14 cellular contexts compared by ENCODE assay signal in the genomic region with DNA sequence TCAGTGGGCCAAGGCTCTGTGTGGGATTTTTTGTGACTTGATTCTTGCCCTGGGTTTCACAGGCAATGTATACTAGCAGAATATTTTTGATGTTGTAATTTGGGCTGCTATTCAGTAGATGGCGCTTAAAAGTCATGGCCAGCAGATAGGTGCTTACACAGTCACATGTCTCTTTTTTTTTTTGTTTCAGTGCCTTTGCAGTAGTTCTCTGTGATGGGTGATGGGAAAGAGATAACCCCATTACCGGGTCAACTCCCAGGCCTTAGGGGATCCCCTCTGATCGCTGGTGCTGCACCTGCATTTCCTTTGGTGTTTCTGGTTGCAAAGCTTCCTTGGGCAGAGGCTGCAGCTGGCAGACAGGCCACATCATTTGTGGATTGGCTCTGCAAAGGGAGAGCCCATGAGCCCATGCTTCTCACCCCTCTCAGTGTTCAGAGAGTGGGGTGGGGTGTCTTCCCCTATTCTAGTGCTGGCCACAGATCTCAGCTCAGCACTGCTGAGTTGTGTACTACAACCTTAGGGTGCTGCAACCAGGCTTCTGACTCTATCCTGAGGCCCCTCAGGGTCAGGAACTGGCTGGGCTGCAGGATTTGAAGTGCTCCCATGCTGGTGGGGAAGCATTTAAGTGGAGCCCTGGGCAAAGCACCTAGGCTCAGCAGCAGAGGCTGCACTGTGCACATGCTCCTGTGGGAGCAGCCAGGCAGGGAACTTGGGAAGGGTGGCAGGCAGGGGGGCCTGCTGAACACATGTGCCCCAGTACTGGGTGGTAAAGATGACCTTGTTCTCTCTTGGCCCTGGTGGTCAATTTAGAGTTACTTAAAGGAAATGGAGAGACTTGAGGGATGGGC.
A peak's percentile ranks its signal among the peaks of the same experiment; 100 is the strongest.
DNase-seq lines count a peak whose midpoint lies in the region; ATAC-seq, FAIRE-seq and TF ChIP-seq lines count a peak whose summit lies in the region.
"Had no signal": no experiment of that assay in that cellular context is flagged by ENCODE, and none has a peak within 500 bp of the region (broad histone marks: within the 10 kb centered on the region; RNA-seq: fewer than 3 reads in every experiment).

No MANE protein-coding gene starts in this region.

- H3K36me3 Mint-ChIP-seq in naive thymus-derived CD8-positive, alpha-beta T cell = peaks cover 0 to 7% (median 0%) of the 10 kb centered on the region in 3 donors

- no peak overlapping the region for H3K9ac ChIP-seq in PC-3 (ENCODE audit: low read length)

- no peaks in the 10 kb centered on the region for H3K9me2 ChIP-seq in PC-3 (replicated peaks; ENCODE audit: low read length)

- WGBS in body of pancreas, 2 donors = 85% methylated on average over 3 of the region's 3 CpGs; no CpG with 5 or more reads in 1 of the 2 donors

- H3K27ac Mint-ChIP-seq in naive thymus-derived CD8-positive, alpha-beta T cell = no peak overlapping the region

- H3K4me2 ChIP-seq in PC-3 (ENCODE audit: low read length) = no peak overlapping the region

- H3K9me3 Mint-ChIP-seq in naive thymus-derived CD8-positive, alpha-beta T cell = peaks cover 1 to 26% (median 16%) of the 10 kb centered on the region in 9 donors

- no peak overlapping the region for H3K27ac ChIP-seq in PC-3 (ENCODE audit: low read length)
- no peak overlapping the region for H3K27ac ChIP-seq in body of pancreas
- H3K27ac ChIP-seq: right atrium auricular region had no signal

- no TSS peak for BruUV-seq in PC-3 (replicated peaks; lab: Mats Ljungman, UMichigan)

- POLR2A ChIA-PET in PC-3 (lab: Charles Lee; ENCODE audit: unreplicated experiment) = no interaction called here
- POLR2A ChIA-PET in naive thymus-derived CD8-positive, alpha-beta T cell (lab: Charles Lee) = no interaction called here

- H2AFZ ChIP-seq in PC-3 (ENCODE audit: low read length) = no peak overlapping the region

- CTCF ChIA-PET in PC-3 (lab: Charles Lee) = interaction anchor here (0.6 kb wide), 1 partner anchor 1033 kb away, joined by 3 read pairs; no protein-coding TSS in a partner anchor

- H3K4me1 Mint-ChIP-seq in naive thymus-derived CD8-positive, alpha-beta T cell = no peaks in the 10 kb centered on the region

- no peaks in the 10 kb centered on the region for H3K4me1 ChIP-seq in PC-3 (ENCODE audit: insufficient read depth, low read length)
- H3K4me1 ChIP-seq in body of pancreas = no peaks in the 10 kb centered on the region
- H3K4me1 ChIP-seq: Caco-2, right atrium auricular region had no signal

- H3K4me3 ChIP-seq in PC-3 (ENCODE audit: low read length) (no peak overlapping the region), body of pancreas (no peak overlapping the region)
- H3K4me3 ChIP-seq: right atrium auricular region had no signal

- peak; percentile 87 for TF ChIP-seq CTCF in PC-3 (conservative IDR thresholded peaks at IDR 0.05; ENCODE audit: low read depth, low read length)
- TF ChIP-seq CTCF in body of pancreas (IDR thresholded peaks at IDR 0.05) = no peak

- no peaks in the 10 kb centered on the region for H3K27me3 Mint-ChIP-seq in naive thymus-derived CD8-positive, alpha-beta T cell

- TF ChIP-seq POLR2A in GM12892 (IDR thresholded peaks at IDR 0.05; ENCODE audit: low read depth, low read length) (no peak), body of pancreas (IDR thresholded peaks at IDR 0.05) (no peak)

- ATAC-seq in HG02610 (IDR thresholded peaks at IDR 0.05; ENCODE audit: unreplicated experiment) (peak; percentile 53), PC-3 (peak; percentile 82), left lobe of liver (peak; percentile 63), body of pancreas (no peak)
- ATAC-seq in naive thymus-derived CD8-positive, alpha-beta T cell = no peak

- FAIRE-seq in GM12892 (lab: Jason Lieb, UNC) = peak; percentile 60

- H3K36me3 ChIP-seq in PC-3 (ENCODE audit: low read depth, low read length) (no peaks in the 10 kb centered on the region), body of pancreas (replicated peaks in 1 of 2; ENCODE audit: insufficient read depth in 1 of 2, low read depth in 2 of 2) (no peaks in the 10 kb centered on the region)
- H3K36me3 ChIP-seq: right atrium auricular region had no signal

- no peaks in the 10 kb centered on the region for H3K27me3 ChIP-seq in PC-3 (ENCODE audit: low read length)
- H3K27me3 ChIP-seq in body of pancreas = no peaks in the 10 kb centered on the region
- H3K27me3 ChIP-seq: right atrium auricular region had no signal

- no peaks in the 10 kb centered on the region for H3K79me2 ChIP-seq in PC-3 (ENCODE audit: low read length)

- no peaks in the 10 kb centered on the region for H4K20me1 ChIP-seq in PC-3 (ENCODE audit: low read length)

- no peaks in the 10 kb centered on the region for H3F3A ChIP-seq in PC-3 (ENCODE audit: low read length, unreplicated experiment)

- no peak for DNase-seq in GM12892 (ENCODE audit: insufficient read length)
- peak; percentile 67 for DNase-seq in PC-3
- DNase-seq in left lobe of liver (ENCODE audit: low spot score) = no peak
- DNase-seq in 8988T = no peak
- no peak for DNase-seq in body of pancreas
- DNase-seq in naive thymus-derived CD8-positive, alpha-beta T cell = no peak
- DNase-seq: activated gamma-delta T cell treated with Interleukin-2 at 50 U/mL for 16 hours, Caco-2, NCI-H1048, NCI-H69, substantia nigra, T-helper 1 cell had no signal

- no peak overlapping the region for H3K4me3 Mint-ChIP-seq in naive thymus-derived CD8-positive, alpha-beta T cell

- intact Hi-C loops in PC-3 (cut with micrococcal nuclease) = loop anchor here (1.0 to 10.0 kb wide), 3 partner anchors 146 to 356 kb away; no protein-coding TSS in a partner anchor
- intact Hi-C loops in body of pancreas (cut with DNase I) = no loop called here

- H3K9me3 ChIP-seq in PC-3 (ENCODE audit: low read length) = no peaks in the 10 kb centered on the region
- no peaks in the 10 kb centered on the region for H3K9me3 ChIP-seq in body of pancreas
- H3K9me3 ChIP-seq: Caco-2 had no signal

Comparison
In these comparisons a context has a peak if more than half of its experiments do, and no peak if none do; other contexts are left out.
1. ATAC-seq: peak in HG02610 (single experiment), PC-3 (single experiment) and left lobe of liver (single experiment); none in body of pancreas (single experiment) and naive thymus-derived CD8-positive, alpha-beta T cell (0 of 2).